8 cellular contexts compared by ENCODE assay signal in genomic region chr3:160981217-160981938, GRCh38.
DNase-seq lines count a peak whose midpoint lies in the region; ATAC-seq and TF ChIP-seq lines count a peak whose summit lies in the region.

No MANE protein-coding gene starts in this region.

- H3K4me3 ChIP-seq in mucosa of descending colon, result no peak overlapping the region
- H3K4me3 ChIP-seq in ovary, result no peak overlapping the region
- H3K4me3 ChIP-seq in osteoblast (ENCODE audit: insufficient read depth, low read length), result no peak overlapping the region

- no peaks in the 10 kb centered on the region for H3K27me3 ChIP-seq in ovary
- no peaks in the 10 kb centered on the region for H3K27me3 ChIP-seq in osteoblast (ENCODE audit: insufficient read depth, low read length)

- H4K20me1 ChIP-seq in osteoblast (ENCODE audit: insufficient read depth, low read length), result no peaks in the 10 kb centered on the region

- H3K4me1 ChIP-seq in mucosa of descending colon (ENCODE audit: low read depth) (no peaks in the 10 kb centered on the region), ovary (ENCODE audit: insufficient read depth) (no peaks in the 10 kb centered on the region), osteoblast (ENCODE audit: insufficient read depth, low read length) (no peaks in the 10 kb centered on the region)

- H3K79me2 ChIP-seq in osteoblast (ENCODE audit: insufficient read depth, low read length), result no peaks in the 10 kb centered on the region

- no peak for TF ChIP-seq EP300 in ovary (IDR thresholded peaks at IDR 0.05)

- no peak overlapping the region for H3K4me2 ChIP-seq in osteoblast (ENCODE audit: insufficient read depth, low read length)

- H3K27ac ChIP-seq in ovary (no peak overlapping the region), osteoblast (ENCODE audit: low read depth, low read length) (no peak overlapping the region)

- TF ChIP-seq POLR2A in ovary (IDR thresholded peaks at IDR 0.05), result no peak

- peak; percentile 98 for DNase-seq in SIG-M5 treated with dmso at 0.1 percent for 504 hours (lab: John Stamatoyannopoulos, UW; ENCODE audit: unreplicated experiment)
- DNase-seq in mucosa of descending colon, result peak in 1 of 3 donors; percentile 19
- no peak for DNase-seq in NCI-H748 treated with DMSO at 0.1 percent for 48 hours (lab: John Stamatoyannopoulos, UW)
- DNase-seq in LoVo (ENCODE audit: low spot score), result no peak
- DNase-seq in ovary, result no peak
- no peak for DNase-seq in osteoblast (ENCODE audit: insufficient read length, low spot score, missing footprints)

- no peak for TF ChIP-seq CTCF in mucosa of descending colon (IDR thresholded peaks at IDR 0.05)
- TF ChIP-seq CTCF in ovary (IDR thresholded peaks at IDR 0.05), result no peak
- no peak for TF ChIP-seq CTCF in osteoblast (IDR thresholded peaks at IDR 0.05; ENCODE audit: extremely low read depth, low read depth, low read length)

- no peak overlapping the region for H2AFZ ChIP-seq in osteoblast (ENCODE audit: low read length)

- H3K36me3 ChIP-seq in mucosa of descending colon (ENCODE audit: low read depth) (no peaks in the 10 kb centered on the region), ovary (no peaks in the 10 kb centered on the region), osteoblast (ENCODE audit: insufficient read depth, low read length) (no peaks in the 10 kb centered on the region)

- peak; percentile 97 for ATAC-seq in GM18909 (IDR thresholded peaks at IDR 0.05; ENCODE audit: poor library complexity, unreplicated experiment)
- peak; percentile 86 for ATAC-seq in HG02763 (IDR thresholded peaks at IDR 0.05; ENCODE audit: unreplicated experiment)
- ATAC-seq in mucosa of descending colon, result peak; percentile 54

- WGBS in ovary, 3 donors, result 95 to 99% (median 96%) methylated on average over 3 of the region's 3 CpGs

- H3K9me3 ChIP-seq in mucosa of descending colon (peaks cover 9% of the 10 kb centered on the region), ovary (no peaks in the 10 kb centered on the region), osteoblast (ENCODE audit: low read depth, low read length) (no peaks in the 10 kb centered on the region)

- intact Hi-C loops in mucosa of descending colon (cut with DNase I, micrococcal nuclease) (no loop called here), ovary (cut with DNase I) (no loop called here)
